26 cellular contexts compared by ENCODE assay signal in genomic region chr3:11245827-11246662, GRCh38. TPM values are rescaled to one million over a fixed set of nuclear protein-coding genes. Genes with fewer than 3 reads are reported as not detected.
DNase-seq lines count a peak whose midpoint lies in the region; ATAC-seq, FAIRE-seq and TF ChIP-seq lines count a peak whose summit lies in the region.
"Had no signal": no experiment of that assay in that cellular context is flagged by ENCODE, and none has a peak within 500 bp of the region (broad histone marks: within the 10 kb centered on the region; RNA-seq: fewer than 3 reads in every experiment).

No MANE protein-coding gene starts in this region.

- H2AFZ ChIP-seq in ACC112 (ENCODE audit: low read length, unreplicated experiment): no peak overlapping the region
- H2AFZ ChIP-seq in H9 (ENCODE audit: low read length): no peak overlapping the region

- H2BK12ac ChIP-seq in H9 (ENCODE audit: insufficient read length, low read depth, low read length): no peak overlapping the region

- H3K79me2 ChIP-seq in ACC112 (ENCODE audit: control insufficient read depth, insufficient read depth, low read length, unreplicated experiment): peaks cover 29% of the 10 kb centered on the region
- no peaks in the 10 kb centered on the region for H3K79me2 ChIP-seq in H9 (ENCODE audit: insufficient read depth, low read length)

- no CpG with 5 or more reads among the region's 6 CpGs for WGBS in H9 (ENCODE audit: extremely low coverage, insufficient read length, low lambda C conversion rate)

- no peak overlapping the region for H3K4me3 Mint-ChIP-seq in H9
- H3K4me3 Mint-ChIP-seq: activated naive CD4-positive, alpha-beta T cell treated with anti-CD3 and anti-CD28 coated beads, Interleukin-2, amount 10 ng/mL, durations not matched to agents 7 days and 5 days; activated T-cell treated with anti-CD3 and anti-CD28 coated beads, Interleukin-2, amount 50 U/mL, for 4 hours; dendritic cell treated with granulocyte-macrophage colony-stimulating factor and Interleukin-4, amounts not matched to agents 40 ng/mL and 50 ng/mL, for 4 days had no signal

- no peaks in the 10 kb centered on the region for H3K36me3 Mint-ChIP-seq in H9 (ENCODE audit: insufficient read depth in 1 of 3, low read depth in 3 of 3)
- H3K36me3 Mint-ChIP-seq: activated naive CD4-positive, alpha-beta T cell treated with anti-CD3 and anti-CD28 coated beads, Interleukin-2, amount 10 ng/mL, durations not matched to agents 7 days and 5 days had no signal

- H3K4me1 ChIP-seq in ACC112 (ENCODE audit: control insufficient read depth, insufficient read depth, low read length, unreplicated experiment): peaks cover 29% of the 10 kb centered on the region
- H3K4me1 ChIP-seq in H9 (ENCODE audit: insufficient read depth, low read length): no peaks in the 10 kb centered on the region
- H3K4me1 ChIP-seq: sigmoid colon, upper lobe of right lung had no signal

- H2BK15ac ChIP-seq in H9 (ENCODE audit: low read depth, low read length): no peak overlapping the region

- H3K56ac ChIP-seq in H9 (ENCODE audit: insufficient read length, low read depth, low read length): no peak overlapping the region

- FAIRE-seq in HTR-8/SVneo (lab: Jason Lieb, UNC) (peak; percentile 83), GM12892 (lab: Jason Lieb, UNC) (no peak)
- FAIRE-seq: kidney had no signal

- H3K4me2 ChIP-seq in H9 (ENCODE audit: insufficient read depth, insufficient read length, low read length): no peak overlapping the region

- H2AK5ac ChIP-seq in H9 (ENCODE audit: insufficient read length, low read length): no peak overlapping the region

- H3K27ac Mint-ChIP-seq in H9: no peak overlapping the region
- H3K27ac Mint-ChIP-seq: activated naive CD4-positive, alpha-beta T cell treated with anti-CD3 and anti-CD28 coated beads, Interleukin-2, amount 10 ng/mL, durations not matched to agents 7 days and 5 days; dendritic cell treated with granulocyte-macrophage colony-stimulating factor and Interleukin-4, amounts not matched to agents 40 ng/mL and 50 ng/mL, for 4 days had no signal

- TF ChIP-seq CTCF in omental fat pad (IDR thresholded peaks at IDR 0.05) (no peak), H9 (conservative IDR thresholded peaks at IDR 0.05) (no peak)

- H3K9me3 ChIP-seq in H9 (ENCODE audit: control insufficient read depth, low read depth, low read length): no peaks in the 10 kb centered on the region
- H3K9me3 ChIP-seq: sigmoid colon, upper lobe of right lung had no signal

- H3K27ac ChIP-seq in ACC112 (ENCODE audit: low read depth, low read length) (peak overlapping the region; percentile 29; the same call in 1 of the 2 replicates), H9 (ENCODE audit: insufficient read length, low read depth, low read length) (no peak overlapping the region)
- H3K27ac ChIP-seq: C4-2B, cardiac muscle cell, sigmoid colon, SK-N-MC, upper lobe of right lung had no signal

- H4K20me1 ChIP-seq in H9 (ENCODE audit: control insufficient read depth, insufficient read depth, insufficient read length): no peaks in the 10 kb centered on the region

- H3K27me3 Mint-ChIP-seq in H9 (ENCODE audit: low read depth): peaks cover 2% of the 10 kb centered on the region; the same call in 1 of the 2 replicates

- no peak overlapping the region for H3K4ac ChIP-seq in H9 (ENCODE audit: low read depth, low read length)

- no peak overlapping the region for H4K8ac ChIP-seq in H9 (replicated peaks; ENCODE audit: insufficient read length, low read depth, low read length)

- H2BK120ac ChIP-seq in H9 (ENCODE audit: low read depth, low read length, poor library complexity, severe bottlenecking): no peak overlapping the region

- no peak overlapping the region for H2BK20ac ChIP-seq in H9 (ENCODE audit: low read depth, low read length, poor library complexity, severe bottlenecking)

- no peaks in the 10 kb centered on the region; a peak in 1 of 5 replicates for H3K9me3 Mint-ChIP-seq in H9
- H3K9me3 Mint-ChIP-seq: activated naive CD4-positive, alpha-beta T cell treated with anti-CD3 and anti-CD28 coated beads, Interleukin-2, amount 10 ng/mL, durations not matched to agents 7 days and 5 days; activated T-cell treated with anti-CD3 and anti-CD28 coated beads, Interleukin-2, amount 50 U/mL, for 4 hours; dendritic cell treated with granulocyte-macrophage colony-stimulating factor and Interleukin-4, amounts not matched to agents 40 ng/mL and 50 ng/mL, for 4 days had no signal

- H3K27me3 ChIP-seq in ACC112 (ENCODE audit: insufficient read depth, low read length): no peaks in the 10 kb centered on the region
- H3K27me3 ChIP-seq in H9 (ENCODE audit: insufficient read depth, low read length): no peaks in the 10 kb centered on the region
- H3K27me3 ChIP-seq: cardiac muscle cell, sigmoid colon, upper lobe of right lung had no signal

- H3K79me1 ChIP-seq in H9 (ENCODE audit: insufficient read depth, low read depth, low read length, poor library complexity, severe bottlenecking): no peaks in the 10 kb centered on the region

- no peak overlapping the region for H2BK5ac ChIP-seq in H9 (ENCODE audit: insufficient read length, low read length)

- DNase-seq in HTR-8/SVneo (ENCODE audit: insufficient read length, low spot score) (no peak), astrocyte of the hippocampus (ENCODE audit: low read depth, low spot score) (peak; percentile 11), omental fat pad (ENCODE audit: low spot score) (no peak), GM12892 (ENCODE audit: insufficient read length) (no peak), H9 (no peak), OCI-M2 (lab: John Stamatoyannopoulos, UW; ENCODE audit: unreplicated experiment) (no peak)
- DNase-seq: activated naive CD4-positive, alpha-beta T cell treated with anti-CD3 and anti-CD28 coated beads, Interleukin-2, amount 10 ng/mL, durations not matched to agents 7 days and 5 days; activated T-cell treated with anti-CD3 and anti-CD28 coated beads, Interleukin-2, amount 50 U/mL, for 4 hours; amygdala; Calu3; HCEC 1CT; KBM-7; kidney; NCI-H1436 treated with DMSO at 0.1 percent for 48 hours; NCI-H2107; NCI-H510A treated with DMSO at 0.1 percent for 48 hours; NK-92 treated with Interleukin-12 subunit alpha and Interleukin-12 subunit beta, amount 100 ng/mL, for 24 hours; sigmoid colon; substantia nigra; upper lobe of right lung had no signal

- peaks cover 13% of the 10 kb centered on the region; the same call in 1 of the 2 replicates for H3K36me3 ChIP-seq in ACC112 (ENCODE audit: insufficient read depth, low read length)
- H3K36me3 ChIP-seq: cardiac muscle cell, sigmoid colon, upper lobe of right lung had no signal

- no peaks in the 10 kb centered on the region for H3K4me1 Mint-ChIP-seq in H9

- no peak overlapping the region for H4K5ac ChIP-seq in H9 (ENCODE audit: insufficient read length, low read depth, low read length)

- no peak overlapping the region for H3T11ph ChIP-seq in H9 (ENCODE audit: low read length)

- no peaks in the 10 kb centered on the region for H3K23me2 ChIP-seq in H9 (ENCODE audit: insufficient read length, low read depth, low read length, poor library complexity, severe bottlenecking)

- H3K14ac ChIP-seq in H9 (ENCODE audit: insufficient read depth, low read length): no peak overlapping the region

- H3K18ac ChIP-seq in H9 (ENCODE audit: insufficient read length, low read depth, low read length): no peak overlapping the region

- H3K23ac ChIP-seq in H9 (ENCODE audit: insufficient read length, low read depth, low read length): no peak overlapping the region

- ATAC-seq in omental fat pad (ENCODE audit: low FRiP score) (peak; percentile 27), HG02588 (IDR thresholded peaks at IDR 0.05; ENCODE audit: unreplicated experiment) (no peak)
- ATAC-seq: upper lobe of right lung had no signal

- no peak overlapping the region for H4K91ac ChIP-seq in H9 (ENCODE audit: insufficient read length, low read depth, low read length)

- no peak for TF ChIP-seq POLR2A in GM12892 (IDR thresholded peaks at IDR 0.05; ENCODE audit: low read depth, low read length)

- no peak overlapping the region for H3K9ac ChIP-seq in H9 (ENCODE audit: extremely low read depth, insufficient read length, low read length)

- H3K4me3 ChIP-seq in ACC112 (ENCODE audit: low read depth, low read length): no peak overlapping the region; the same call in 1 of the 2 replicates
- H3K4me3 ChIP-seq: cardiac muscle cell, sigmoid colon, SK-N-MC, upper lobe of right lung had no signal

RNA-seq across cellular contexts. Expression of gene ATG7, which starts 26.2 kb away (rescaled TPM):
- total RNA-seq in omental fat pad (10 to 100 TPM; 62.9 to 96.7 (median 76.2) TPM), H9 (2021) (17.9 and 22.1 TPM in 2 replicates)
- polyA plus RNA-seq in GM12892 (2012; ENCODE audit: missing spikeins): 27.3 TPM
